In genomic region chr11:8638300-8638699, GRCh38 we compare ENCODE assay signal across 34 cellular contexts. TPM values are rescaled to one million over a fixed set of nuclear protein-coding genes. Genes with fewer than 3 reads are reported as not detected.
DNase-seq lines count a peak whose midpoint lies in the region; ATAC-seq, FAIRE-seq and TF ChIP-seq lines count a peak whose summit lies in the region.
"Had no signal": no experiment of that assay in that cellular context is flagged by ENCODE, and none has a peak within 500 bp of the region (broad histone marks: within the 10 kb centered on the region; RNA-seq: fewer than 3 reads in every experiment).

No MANE protein-coding gene starts in this region.

- DNase-seq in ELR (ENCODE audit: low read depth): peak; percentile 62
- DNase-seq in M059J (ENCODE audit: low read depth): peak; percentile 10
- DNase-seq in K562 (ENCODE audit: extremely low read depth in 1 of 4, low spot score in 3 of 4): peak; percentile 46 to 58 (median 50)
- peak; percentile 43 for DNase-seq in hepatic stellate cell (ENCODE audit: low spot score)
- DNase-seq in GM19240 (ENCODE audit: insufficient read length, low spot score): no peak
- no peak for DNase-seq in GM10248 (ENCODE audit: extremely low spot score)
- no peak for DNase-seq in activated T-cell treated with anti-CD3 and anti-CD28 coated beads, Interleukin-2, amount 50 U/mL, for 4 hours
- no peak for DNase-seq in gastrocnemius medialis
- DNase-seq: activated CD4-positive, alpha-beta T cell treated with anti-CD3 and anti-CD28 coated beads, Interleukin-2, amount 10 ng/mL, durations not matched to agents 7 days and 5 days; activated naive CD4-positive, alpha-beta T cell treated with anti-CD3 and anti-CD28 coated beads for 36 hours; activated T-cell treated with anti-CD3 and anti-CD28 coated beads, Interleukin-2, amount 50 U/mL, for 48 hours; amygdala; Calu3; cortex of kidney; DND-41; H7; naive B cell; NCI-H1417 treated with DMSO at 0.1 percent for 48 hours; NCI-H2081 treated with DMSO at 0.1 percent for 48 hours; NCI-H345; stimulated activated naive CD8-positive, alpha-beta T cell treated with anti-CD3 and anti-CD28 coated beads, Interleukin-15, Interleukin-2, amounts not matched to agents 100 U/mL and 50 U/mL, for 24 hours; T-helper 2 cell; testis; WERI-Rb-1 had no signal

- POLR2A ChIA-PET in K562 (lab: Yijun Ruan, JAX) (no interaction called here), GM10248 (lab: Yijun Ruan, JAX) (no interaction called here)

- no peak overlapping the region for H3K9ac ChIP-seq in K562 (ENCODE audit: insufficient read depth in 1 of 2, low read depth in 2 of 2, low read length in 2 of 2)

- FAIRE-seq in K562 (lab: Jason Lieb, UNC): no peak
- FAIRE-seq: GM12892, keratinocyte, urothelium cell line had no signal

- TF ChIP-seq POLR2A in K562 (conservative IDR thresholded peaks at IDR 0.05) (no peak), gastrocnemius medialis (IDR thresholded peaks at IDR 0.05) (no peak)

- WGBS in K562 (ENCODE audit: insufficient coverage, low coverage, missing lambda C conversion rate): 20% methylated on average over 5 of the region's 5 CpGs

- H3K36me3 ChIP-seq in K562 (ENCODE audit: control insufficient read depth, insufficient read depth, low read length): peaks cover 17% of the 10 kb centered on the region
- H3K36me3 ChIP-seq in gastrocnemius medialis: peaks cover 4 to 39% of the 10 kb centered on the region in 2 donors
- H3K36me3 ChIP-seq: WERI-Rb-1 had no signal

- BruUV-seq in K562 (replicated peaks; lab: Mats Ljungman, UMichigan): no TSS peak

- no peak for TF ChIP-seq RAD21 in K562 (CRISPR knock-in tag; conservative IDR thresholded peaks at IDR 0.05 in 1 of 2, IDR thresholded peaks at IDR 0.05 in 1 of 2)

- H3K4me3 ChIP-seq in K562 (no peak overlapping the region), gastrocnemius medialis (no peak overlapping the region)
- H3K4me3 ChIP-seq: cardiac muscle cell, SK-N-MC, testis had no signal

- H4K20me1 ChIP-seq in K562 (replicated peaks; ENCODE audit: control insufficient read depth, insufficient read depth, low read length): 0 out of 2 replicates have a peak, but pooled peaks cover 4% of the 10 kb centered on the region

- TF ChIP-seq CTCF in K562 (IDR thresholded peaks at IDR 0.05 in 2 of 3, conservative IDR thresholded peaks at IDR 0.05 in 1 of 3; ENCODE audit: insufficient read depth in 2 of 3, low read depth in 1 of 3, low read length in 3 of 3) (no peak), GM10248 (IDR thresholded peaks at IDR 0.05; ENCODE audit: control extremely low read depth, extremely low read depth, low read depth, missing control alignments) (no peak), gastrocnemius medialis (IDR thresholded peaks at IDR 0.05 in 4 of 5, conservative IDR thresholded peaks at IDR 0.05 in 1 of 5) (no peak)

- no peak overlapping the region for H3K4me3 Mint-ChIP-seq in activated T-cell treated with anti-CD3 and anti-CD28 coated beads, Interleukin-2, amount 50 U/mL, for 4 hours
- H3K4me3 Mint-ChIP-seq: activated CD4-positive, alpha-beta T cell treated with anti-CD3 and anti-CD28 coated beads, Interleukin-2, amount 10 ng/mL, durations not matched to agents 7 days and 5 days; activated naive CD4-positive, alpha-beta T cell treated with anti-CD3 and anti-CD28 coated beads for 36 hours; CD14-positive monocyte; IgD-negative memory B cell; mesothelial cell of epicardium; naive B cell had no signal

- no peaks in the 10 kb centered on the region for H3K27me3 ChIP-seq in K562 (ENCODE audit: control insufficient read depth in 2 of 2, insufficient read depth in 2 of 2, low read length in 2 of 2)
- H3K27me3 ChIP-seq in gastrocnemius medialis: no peaks in the 10 kb centered on the region
- H3K27me3 ChIP-seq: cardiac muscle cell, testis had no signal

- no peak for TF ChIP-seq EP300 in K562 (IDR thresholded peaks at IDR 0.05; ENCODE audit: low read length)

- no peaks in the 10 kb centered on the region for H3K79me2 ChIP-seq in K562 (ENCODE audit: control insufficient read depth, insufficient read depth, low read length)

- H3K9me3 Mint-ChIP-seq in activated T-cell treated with anti-CD3 and anti-CD28 coated beads, Interleukin-2, amount 50 U/mL, for 4 hours: peaks cover 14% of the 10 kb centered on the region

- H2AFZ ChIP-seq in K562 (ENCODE audit: low read depth, low read length): no peak overlapping the region

- H3K36me3 Mint-ChIP-seq in activated T-cell treated with anti-CD3 and anti-CD28 coated beads, Interleukin-2, amount 50 U/mL, for 4 hours (ENCODE audit: insufficient read depth): peaks cover 62% of the 10 kb centered on the region

- CTCF ChIA-PET in K562 (lab: Yijun Ruan, JAX; ENCODE audit: low intra/inter-chr PET ratio): no interaction called here
- CTCF ChIA-PET in GM10248 (lab: Yijun Ruan, JAX): interaction anchor here (1.4 to 1.9 kb wide), 2 partner anchors 9 to 19 kb away, joined by 4 to 6 read pairs; no protein-coding TSS in a partner anchor

- H3K4me1 Mint-ChIP-seq in activated T-cell treated with anti-CD3 and anti-CD28 coated beads, Interleukin-2, amount 50 U/mL, for 4 hours (ENCODE audit: low read depth): no peaks in the 10 kb centered on the region
- H3K4me1 Mint-ChIP-seq: CD14-positive monocyte, naive B cell had no signal

- H3K9me3 ChIP-seq in K562 (replicated peaks; ENCODE audit: control insufficient read depth, insufficient read depth, low read depth, low read length) (no peaks in the 10 kb centered on the region), gastrocnemius medialis (no peaks in the 10 kb centered on the region)
- H3K9me3 ChIP-seq: testis had no signal

- H3K9me1 ChIP-seq in K562 (ENCODE audit: control insufficient read depth, insufficient read depth, low read length): no peaks in the 10 kb centered on the region

- ATAC-seq in K562 (peak; percentile 79), gastrocnemius medialis (no peak)
- no peak for ATAC-seq in activated T-cell treated with anti-CD3 and anti-CD28 coated beads, Interleukin-2, amount 50 U/mL, for 4 hours
- ATAC-seq: esophagus mucosa; stimulated activated naive CD8-positive, alpha-beta T cell treated with anti-CD3 and anti-CD28 coated beads, Interleukin-15, Interleukin-2, amounts not matched to agents 100 U/mL and 50 U/mL, for 24 hours had no signal

- H3K4me2 ChIP-seq in K562 (ENCODE audit: insufficient read depth, low read length): no peak overlapping the region

- in situ Hi-C loops in K562 (cut with MboI): no loop called here
- in situ Hi-C loops in gastrocnemius medialis (cut with MboI; ENCODE audit: low sequenced_read_pairs in 4 of 4): no loop called here

- intact Hi-C loops in K562 (cut with micrococcal nuclease) (no loop called here), gastrocnemius medialis (cut with DNase I; ENCODE audit: low total_unique reads) (no loop called here)

- H3K4me1 ChIP-seq in K562 (replicated peaks in 1 of 2; ENCODE audit: control insufficient read depth in 2 of 2, insufficient read depth in 2 of 2, low read length in 2 of 2) (peaks cover 2 to 5% of the 10 kb centered on the region in 2 experiments; a peak in 4 of 5 replicates), gastrocnemius medialis (no peaks in the 10 kb centered on the region)
- H3K4me1 ChIP-seq: testis had no signal

- H3K27ac ChIP-seq in K562 (ENCODE audit: extremely low read depth, low read depth, low read length) (no peak overlapping the region), gastrocnemius medialis (no peak overlapping the region)
- H3K27ac ChIP-seq: cardiac muscle cell, RWPE1, SK-N-MC, testis, WERI-Rb-1 had no signal

- H3K27me3 Mint-ChIP-seq in activated T-cell treated with anti-CD3 and anti-CD28 coated beads, Interleukin-2, amount 50 U/mL, for 4 hours (ENCODE audit: low read depth): no peaks in the 10 kb centered on the region
- H3K27me3 Mint-ChIP-seq: activated CD4-positive, alpha-beta T cell treated with anti-CD3 and anti-CD28 coated beads, Interleukin-2, amount 10 ng/mL, durations not matched to agents 7 days and 5 days; IgD-negative memory B cell; naive B cell had no signal

RNA-seq across cellular contexts. Expression of gene TRIM66, which starts 44.2 kb away (rescaled TPM):
- 2.2 and 4.1 TPM in 2 replicates for total RNA-seq in M059J (2014; rRNA removed; shearing (Covaris generic))
- 100 and 148 TPM in 2 replicates for total RNA-seq in K562 (2011; cell fraction: chromatin; rRNA removed; ENCODE audit: low replicate concordance)
- total RNA-seq in K562 (2011; cell fraction: nucleolus; rRNA removed): 31.2 and 37.6 TPM in 2 replicates
- total RNA-seq in K562 (2011; cell fraction: nucleoplasm; rRNA removed): 33.7 and 43.8 TPM in 2 replicates
- total RNA-seq in K562 (2014; rRNA removed) (1.9 and 4.6 TPM in 2 replicates), K562 (2014; rRNA removed; fragmentation: Illumina TruSeq; extraction: Trizol) (5.4 and 8.1 TPM in 2 replicates), K562 (2015; rRNA removed; fragmentation: Illumina TruSeq; extraction: Trizol) (4.1 and 4.9 TPM in 2 replicates), K562 (2021) (5.9 and 6.7 TPM in 2 replicates), gastrocnemius medialis (1 to 10 TPM in 2 of 4 donors, under 1 TPM in 2; 0.55 to 6.5 (median 1.1) TPM)
- polyA plus RNA-seq in K562 (2011; rRNA removed) (7.3 and 9.0 TPM in 2 replicates), K562 (2014; fragmentation: Illumina TruSeq; extraction: Trizol) (4.5 and 4.9 TPM in 2 replicates), K562 (2014; fragmentation: Nextera tagmentation; extraction: Ambion mirVana) (1 to 10 TPM; 1.1 to 1.2 TPM), K562 (2014; rRNA removed) (5.1 and 6.7 TPM in 2 replicates)
- polyA plus RNA-seq in K562 (2011; cell fraction: cytosol; rRNA removed): 2.8 and 4.2 TPM in 2 replicates
- polyA plus RNA-seq in K562 (2011; cell fraction: nucleus; rRNA removed): 26.4 and 34.2 TPM in 2 replicates
- polyA plus RNA-seq in K562 (2012): 3.8 and 6.0 TPM in 2 replicates
- polyA minus RNA-seq in K562 (2011; rRNA and poly(A)+ RNA removed): 25.1 and 26.9 TPM in 2 replicates
- 3.0 TPM in 2 replicates for polyA minus RNA-seq in K562 (2011; cell fraction: cytosol; rRNA and poly(A)+ RNA removed)
- 16.6 and 19.3 TPM in 2 replicates for polyA minus RNA-seq in K562 (2011; cell fraction: nucleus; rRNA and poly(A)+ RNA removed)
- total RNA-seq in activated T-cell treated with anti-CD3 and anti-CD28 coated beads, Interleukin-2, amount 50 U/mL, for 4 hours: 1 to 10 TPM; 4.0 to 8.3 (median 6.7) TPM

RNA-seq across cellular contexts. Expression of gene STK33, which starts 44.3 kb away (rescaled TPM):
- total RNA-seq in M059J (2014; rRNA removed; shearing (Covaris generic)): 5.7 and 14.3 TPM in 2 replicates
- not detected in 2 replicates for total RNA-seq in K562 (2011; cell fraction: chromatin; rRNA removed; ENCODE audit: low replicate concordance)
- total RNA-seq in K562 (2011; cell fraction: nucleolus; rRNA removed): not detected in 2 replicates
- not detected in 2 replicates for total RNA-seq in K562 (2011; cell fraction: nucleoplasm; rRNA removed)
- total RNA-seq in K562 (2014; rRNA removed) (not detected in 2 replicates), K562 (2014; rRNA removed; fragmentation: Illumina TruSeq; extraction: Trizol) (not detected in 2 replicates), K562 (2015; rRNA removed; fragmentation: Illumina TruSeq; extraction: Trizol) (not detected in 2 replicates), K562 (2021) (not detected in 2 replicates), gastrocnemius medialis (10 to 100 TPM in 1 of 4 donors, 1 to 10 TPM in 2, under 1 TPM in 1; 0.66 to 13.5 (median 2.3) TPM)
- polyA plus RNA-seq in K562 (2011; rRNA removed) (0.05 TPM in 1 of 2 replicates, not detected in the other), K562 (2014; fragmentation: Illumina TruSeq; extraction: Trizol) (not detected in 2 replicates), K562 (2014; fragmentation: Nextera tagmentation; extraction: Ambion mirVana) (not detected), K562 (2014; rRNA removed) (0.07 TPM in 1 of 2 replicates, not detected in the other)
- not detected in 2 replicates for polyA plus RNA-seq in K562 (2011; cell fraction: cytosol; rRNA removed)
- not detected in 2 replicates for polyA plus RNA-seq in K562 (2011; cell fraction: nucleus; rRNA removed)
- polyA plus RNA-seq in K562 (2012): 0.07 TPM in 1 of 2 replicates, not detected in the other
- polyA minus RNA-seq in K562 (2011; rRNA and poly(A)+ RNA removed): not detected in 2 replicates
- polyA minus RNA-seq in K562 (2011; cell fraction: cytosol; rRNA and poly(A)+ RNA removed): not detected in 2 replicates
- polyA minus RNA-seq in K562 (2011; cell fraction: nucleus; rRNA and poly(A)+ RNA removed): not detected in 2 replicates
- total RNA-seq in activated T-cell treated with anti-CD3 and anti-CD28 coated beads, Interleukin-2, amount 50 U/mL, for 4 hours: 1 to 10 TPM; 1.1 to 1.5 (median 1.4) TPM
- polyA plus RNA-seq: CD14-positive monocyte had no signal

RNA-seq across cellular contexts. Expression of gene RPL27A, which starts 44.3 kb away (rescaled TPM):
- total RNA-seq in M059J (2014; rRNA removed; shearing (Covaris generic)): 728 and 753 TPM in 2 replicates
- total RNA-seq in K562 (2011; cell fraction: chromatin; rRNA removed; ENCODE audit: low replicate concordance): 560 and 600 TPM in 2 replicates
- total RNA-seq in K562 (2011; cell fraction: nucleolus; rRNA removed): 526 and 569 TPM in 2 replicates
- 1,166 and 1,811 TPM in 2 replicates for total RNA-seq in K562 (2011; cell fraction: nucleoplasm; rRNA removed)
- total RNA-seq in K562 (2014; rRNA removed) (2,206 and 2,540 TPM in 2 replicates), K562 (2014; rRNA removed; fragmentation: Illumina TruSeq; extraction: Trizol) (2,267 and 2,674 TPM in 2 replicates), K562 (2015; rRNA removed; fragmentation: Illumina TruSeq; extraction: Trizol) (2,745 and 2,768 TPM in 2 replicates), K562 (2021) (1,153 and 1,212 TPM in 2 replicates), gastrocnemius medialis (100 to 1,000 TPM; 598 to 693 (median 633) TPM)
- polyA plus RNA-seq in K562 (2011; rRNA removed) (1,586 and 1,654 TPM in 2 replicates), K562 (2014; fragmentation: Illumina TruSeq; extraction: Trizol) (3,464 and 4,241 TPM in 2 replicates), K562 (2014; fragmentation: Nextera tagmentation; extraction: Ambion mirVana) (100 to 1,000 TPM; 790 to 918 TPM), K562 (2014; rRNA removed) (3,280 and 3,385 TPM in 2 replicates)
- polyA plus RNA-seq in K562 (2011; cell fraction: cytosol; rRNA removed): 1,514 and 1,625 TPM in 2 replicates
- polyA plus RNA-seq in K562 (2011; cell fraction: nucleus; rRNA removed): 535 and 616 TPM in 2 replicates
- 1,939 and 1,982 TPM in 2 replicates for polyA plus RNA-seq in K562 (2012)
- 710 and 903 TPM in 2 replicates for polyA minus RNA-seq in K562 (2011; rRNA and poly(A)+ RNA removed)
- polyA minus RNA-seq in K562 (2011; cell fraction: cytosol; rRNA and poly(A)+ RNA removed): 532 and 573 TPM in 2 replicates
- polyA minus RNA-seq in K562 (2011; cell fraction: nucleus; rRNA and poly(A)+ RNA removed): 291 and 482 TPM in 2 replicates
- total RNA-seq in activated T-cell treated with anti-CD3 and anti-CD28 coated beads, Interleukin-2, amount 50 U/mL, for 4 hours: 1,000 to 10,000 TPM; 1,340 to 1,866 (median 1,663) TPM

Comparison
In these comparisons a context has a peak if more than half of its experiments do, and no peak if none do; other contexts are left out.
1. DNase-seq: peak in ELR (single experiment), M059J (single experiment), K562 (4 of 4) and hepatic stellate cell (single experiment); none in GM19240 (single experiment), GM10248 (single experiment), activated T-cell treated with anti-CD3 and anti-CD28 coated beads, Interleukin-2, amount 50 U/mL, for 4 hours (single experiment) and gastrocnemius medialis (0 of 2).